ENCODE assay signal across 1 cellular context in genomic region chr6:149717588-149718458, GRCh38.
TF ChIP-seq lines count a peak whose summit lies in the region.

Gene LATS1, minus strand, starts transcription at chr6:149718101. Its CDS starts 15,975 bp downstream, at chr6:149702126.

TF ChIP-seq in K562, 482 proteins besides CTCF, POLR2A, EP300 and RAD21 (continued from another document and continues in another):
- no peak for TF ChIP-seq PATZ1 (CRISPR knock-in tag; IDR thresholded peaks at IDR 0.05; ENCODE audit: borderline replicate concordance)
- peak; percentile 76 for TF ChIP-seq SMARCE1 (IDR thresholded peaks at IDR 0.05)
- no peak for TF ChIP-seq ZNF395 (CRISPR knock-in tag; IDR thresholded peaks at IDR 0.05)
- peak; percentile 83 for TF ChIP-seq SMAD1 (IDR thresholded peaks at IDR 0.05; ENCODE audit: low read depth, low read length, partially characterized antibody)
- TF ChIP-seq ARID1B (IDR thresholded peaks at IDR 0.05) = peak; percentile 58
- TF ChIP-seq TGIF2 (CRISPR knock-in tag; IDR thresholded peaks at IDR 0.05) = peak; percentile 47; the same call in 1 of the 2 replicates
- peak; percentile 56 for TF ChIP-seq NKRF (IDR thresholded peaks at IDR 0.05; ENCODE audit: borderline replicate concordance)
- no peak for TF ChIP-seq PKNOX1 (IDR thresholded peaks at IDR 0.05)
- TF ChIP-seq DEAF1 (CRISPR knock-in tag; IDR thresholded peaks at IDR 0.05) = peak; percentile 36
- peak; percentile 73 for TF ChIP-seq ELF1 (tag; IDR thresholded peaks at IDR 0.05)
- peak; percentile 86 for TF ChIP-seq PRPF4 (IDR thresholded peaks at IDR 0.05; ENCODE audit: insufficient read depth, low read depth, low read length, poor library complexity, severe bottlenecking)
- peak; percentile 97 for TF ChIP-seq RBBP5 (IDR thresholded peaks at IDR 0.05; ENCODE audit: borderline replicate concordance, insufficient read depth, low read length, poor library complexity, severe bottlenecking)
- no peak for TF ChIP-seq AFF1 (IDR thresholded peaks at IDR 0.05; ENCODE audit: low read depth in 1 of 2, partially characterized antibody in 2 of 2)
- TF ChIP-seq ZNF197 (CRISPR knock-in tag; IDR thresholded peaks at IDR 0.05; ENCODE audit: low read depth) = peak; percentile 85
- no peak for TF ChIP-seq HOMEZ (CRISPR knock-in tag; IDR thresholded peaks at IDR 0.05)
- TF ChIP-seq PHF21A (IDR thresholded peaks at IDR 0.05; ENCODE audit: borderline replicate concordance, low read depth) = peak; percentile 17; the same call in 1 of the 2 replicates
- TF ChIP-seq SMARCC2 (IDR thresholded peaks at IDR 0.05; ENCODE audit: low read depth) = peak; percentile 49; the same call in 1 of the 2 replicates
- peak; percentile 98 for TF ChIP-seq UBTF (IDR thresholded peaks at IDR 0.05; ENCODE audit: borderline replicate concordance in 1 of 2, low read depth in 2 of 2, low read length in 2 of 2)
- TF ChIP-seq TCF7L2 (IDR thresholded peaks at IDR 0.05; ENCODE audit: low read depth, low read length) = no peak
- no peak for TF ChIP-seq THRA (IDR thresholded peaks at IDR 0.05)
- peak; percentile 72; the same call in 1 of the 2 replicates for TF ChIP-seq ZNF224 (CRISPR knock-in tag; IDR thresholded peaks at IDR 0.05)
- TF ChIP-seq ZFP91 (CRISPR knock-in tag; IDR thresholded peaks at IDR 0.05) = peak; percentile 7; the same call in 1 of the 2 replicates
- peak; percentile 80; the same call in 1 of the 2 replicates for TF ChIP-seq HBP1 (CRISPR knock-in tag; IDR thresholded peaks at IDR 0.05)
- peak in 1 of 2 experiments; percentile 79; a peak in 1 of 3 replicates for TF ChIP-seq CBX3 (IDR thresholded peaks at IDR 0.05; ENCODE audit: borderline replicate concordance in 1 of 2, low read length in 2 of 2)
- TF ChIP-seq ZBTB7A (IDR thresholded peaks at IDR 0.05; ENCODE audit: borderline replicate concordance, control insufficient read depth, low read depth, low read length) = peak; percentile 96; the same call in 1 of the 2 replicates
- TF ChIP-seq EP400 (IDR thresholded peaks at IDR 0.05) = peak; percentile 88
- peak; percentile 1; the same call in 1 of the 2 replicates for TF ChIP-seq TARDBP (IDR thresholded peaks at IDR 0.05)
- TF ChIP-seq HDAC1 (IDR thresholded peaks at IDR 0.05) = peak in 1 of 2 experiments; percentile 53; a peak in 1 of 4 replicates
- peak; percentile 80; the same call in 1 of the 2 replicates for TF ChIP-seq PHB (CRISPR knock-in tag; IDR thresholded peaks at IDR 0.05)
- no peak for TF ChIP-seq ZNF146 (CRISPR knock-in tag; IDR thresholded peaks at IDR 0.05; ENCODE audit: unreplicated experiment)
- no peak for TF ChIP-seq RFX5 (IDR thresholded peaks at IDR 0.05; ENCODE audit: low read depth, low read length)
- no peak for TF ChIP-seq RFX7 (CRISPR knock-in tag; IDR thresholded peaks at IDR 0.05)
- peak; percentile 97 for TF ChIP-seq GABPB1 (CRISPR knock-in tag; IDR thresholded peaks at IDR 0.05)
- TF ChIP-seq MTA3 (IDR thresholded peaks at IDR 0.05; ENCODE audit: borderline replicate concordance) = peak; percentile 85; the same call in 1 of the 2 replicates
- TF ChIP-seq ARNT (IDR thresholded peaks at IDR 0.05) = no peak
- TF ChIP-seq CXXC5 (CRISPR knock-in tag; IDR thresholded peaks at IDR 0.05) = peak; percentile 93
